In genomic region chr4:7295201-7295916, GRCh38 we compare ENCODE assay signal across 16 cellular contexts.
DNase-seq lines count a peak whose midpoint lies in the region; ATAC-seq, FAIRE-seq and TF ChIP-seq lines count a peak whose summit lies in the region.
"Had no signal": no experiment of that assay in that cellular context is flagged by ENCODE, and none has a peak within 500 bp of the region (broad histone marks: within the 10 kb centered on the region; RNA-seq: fewer than 3 reads in every experiment).

No MANE protein-coding gene starts in this region.

- 65 to 66% methylated on average over 22 of the region's 22 CpGs for WGBS in sigmoid colon, 2 donors

- H3K9me3 ChIP-seq in sigmoid colon = no peaks in the 10 kb centered on the region
- H3K9me3 ChIP-seq: BLaER1 treated with 17β-estradiol and CSF1 and Interleukin-3, amounts not matched to agents 10 nM and 100 nM had no signal

- H3K27ac ChIP-seq in sigmoid colon = peak overlapping the region; percentile 27 to 62 (median 54)
- H3K27ac ChIP-seq: BLaER1 treated with 17β-estradiol and CSF1 and Interleukin-3, amounts not matched to agents 10 nM and 100 nM; HL-60 had no signal

- TF ChIP-seq CTCF in bronchial epithelial cell (IDR thresholded peaks at IDR 0.05; ENCODE audit: insufficient read depth, low read length, severe bottlenecking) = no peak
- no peak for TF ChIP-seq CTCF in sigmoid colon (IDR thresholded peaks at IDR 0.05)

- peaks cover 0 to 26% (median 23%) of the 10 kb centered on the region in 4 donors for H3K4me1 ChIP-seq in sigmoid colon

- no peak overlapping the region for H3K27ac Mint-ChIP-seq in activated naive CD4-positive, alpha-beta T cell treated with anti-CD3 and anti-CD28 coated beads, Interleukin-2, amount 10 ng/mL, durations not matched to agents 7 days and 5 days
- no peak overlapping the region for H3K27ac Mint-ChIP-seq in stimulated activated naive B cell treated with anti-CD40 and anti-IgM and Interleukin-4, amounts not matched to agents 10 μg/mL and 1 μg/mL and 100 μg/mL, for 72 hours
- H3K27ac Mint-ChIP-seq: activated CD8-positive, alpha-beta T cell treated with anti-CD3 and anti-CD28 coated beads for 36 hours; T-helper 17 cell had no signal

- DNase-seq in NCI-H1092 (lab: John Stamatoyannopoulos, UW) (peak; percentile 62), bronchial epithelial cell (ENCODE audit: low read depth) (no peak), hypothalamus (lab: John Stamatoyannopoulos, UW) (peak in 49 of 51 donors; percentile 31 to 96 (median 83)), sigmoid colon (peak; percentile 92), DMS53 (lab: John Stamatoyannopoulos, UW) (no peak), AML-193 (lab: John Stamatoyannopoulos, UW) (no peak)
- DNase-seq in activated naive CD4-positive, alpha-beta T cell treated with anti-CD3 and anti-CD28 coated beads, Interleukin-2, amount 10 ng/mL, durations not matched to agents 7 days and 5 days = no peak
- DNase-seq in stimulated activated naive B cell treated with anti-CD40 and anti-IgM and Interleukin-4, amounts not matched to agents 10 μg/mL and 1 μg/mL and 100 μg/mL, for 72 hours = no peak
- DNase-seq: activated naive CD4-positive, alpha-beta T cell treated with Interleukin-2 at 50 U/mL for 16 hours; effector CD8-positive, alpha-beta T cell; GF-D8; NK-92 treated with Interleukin-12 subunit alpha and Interleukin-12 subunit beta, amount 100 ng/mL, for 24 hours; T-helper 17 cell had no signal

- no peaks in the 10 kb centered on the region for H3K4me1 Mint-ChIP-seq in activated naive CD4-positive, alpha-beta T cell treated with anti-CD3 and anti-CD28 coated beads, Interleukin-2, amount 10 ng/mL, durations not matched to agents 7 days and 5 days
- no peaks in the 10 kb centered on the region for H3K4me1 Mint-ChIP-seq in stimulated activated naive B cell treated with anti-CD40 and anti-IgM and Interleukin-4, amounts not matched to agents 10 μg/mL and 1 μg/mL and 100 μg/mL, for 72 hours
- H3K4me1 Mint-ChIP-seq: T-helper 17 cell had no signal

- H3K36me3 ChIP-seq in bronchial epithelial cell (ENCODE audit: control insufficient read depth, insufficient read depth, low read length) = no peaks in the 10 kb centered on the region
- H3K36me3 ChIP-seq in sigmoid colon = no peaks in the 10 kb centered on the region
- H3K36me3 ChIP-seq: BLaER1 treated with 17β-estradiol and CSF1 and Interleukin-3, amounts not matched to agents 10 nM and 100 nM had no signal

- H3K27me3 ChIP-seq in bronchial epithelial cell (ENCODE audit: control insufficient read depth, insufficient read depth, low read length) (no peaks in the 10 kb centered on the region), sigmoid colon (no peaks in the 10 kb centered on the region)

- no peaks in the 10 kb centered on the region for H3K9me3 Mint-ChIP-seq in activated naive CD4-positive, alpha-beta T cell treated with anti-CD3 and anti-CD28 coated beads, Interleukin-2, amount 10 ng/mL, durations not matched to agents 7 days and 5 days
- peaks cover 0 to 2% of the 10 kb centered on the region in 2 donors for H3K9me3 Mint-ChIP-seq in stimulated activated naive B cell treated with anti-CD40 and anti-IgM and Interleukin-4, amounts not matched to agents 10 μg/mL and 1 μg/mL and 100 μg/mL, for 72 hours
- H3K9me3 Mint-ChIP-seq: activated CD8-positive, alpha-beta T cell treated with anti-CD3 and anti-CD28 coated beads for 36 hours had no signal

- no peaks in the 10 kb centered on the region for H3K36me3 Mint-ChIP-seq in activated naive CD4-positive, alpha-beta T cell treated with anti-CD3 and anti-CD28 coated beads, Interleukin-2, amount 10 ng/mL, durations not matched to agents 7 days and 5 days
- H3K36me3 Mint-ChIP-seq in stimulated activated naive B cell treated with anti-CD40 and anti-IgM and Interleukin-4, amounts not matched to agents 10 μg/mL and 1 μg/mL and 100 μg/mL, for 72 hours = no peaks in the 10 kb centered on the region

- TF ChIP-seq POLR2A in sigmoid colon (IDR thresholded peaks at IDR 0.05) = no peak

- H3K4me3 ChIP-seq in bronchial epithelial cell (ENCODE audit: low read depth, low read length) (no peak overlapping the region), sigmoid colon (peak overlapping the region in 2 of 4 donors; percentile 29 to 31)
- H3K4me3 ChIP-seq: BLaER1 treated with 17β-estradiol and CSF1 and Interleukin-3, amounts not matched to agents 10 nM and 100 nM had no signal

- CTCF ChIA-PET in activated naive CD4-positive, alpha-beta T cell treated with anti-CD3 and anti-CD28 coated beads, Interleukin-2, amount 10 ng/mL, durations not matched to agents 7 days and 5 days (lab: Charles Lee) = no interaction called here

- no peak for TF ChIP-seq EP300 in sigmoid colon (IDR thresholded peaks at IDR 0.05)

- intact Hi-C loops in sigmoid colon (cut with DNase I) = loop anchor here (2.0 to 5.0 kb wide), 3 partner anchors 47 to 427 kb away; no protein-coding TSS in a partner anchor

- peak; percentile 60 for FAIRE-seq in bronchial epithelial cell (lab: Jason Lieb, UNC)

- peaks cover 8% of the 10 kb centered on the region for H3K27me3 Mint-ChIP-seq in activated naive CD4-positive, alpha-beta T cell treated with anti-CD3 and anti-CD28 coated beads, Interleukin-2, amount 10 ng/mL, durations not matched to agents 7 days and 5 days
- H3K27me3 Mint-ChIP-seq in stimulated activated naive B cell treated with anti-CD40 and anti-IgM and Interleukin-4, amounts not matched to agents 10 μg/mL and 1 μg/mL and 100 μg/mL, for 72 hours = peaks cover 8 to 21% of the 10 kb centered on the region in 2 donors

- ATAC-seq in stimulated activated naive B cell treated with anti-CD40 and anti-IgM and Interleukin-4, amounts not matched to agents 10 μg/mL and 1 μg/mL and 100 μg/mL, for 72 hours (replicated peaks) = no peak
- ATAC-seq: activated CD8-positive, alpha-beta T cell treated with anti-CD3 and anti-CD28 coated beads for 36 hours; T-helper 17 cell had no signal

- no peak overlapping the region for H3K4me3 Mint-ChIP-seq in activated naive CD4-positive, alpha-beta T cell treated with anti-CD3 and anti-CD28 coated beads, Interleukin-2, amount 10 ng/mL, durations not matched to agents 7 days and 5 days
- no peak overlapping the region for H3K4me3 Mint-ChIP-seq in stimulated activated naive B cell treated with anti-CD40 and anti-IgM and Interleukin-4, amounts not matched to agents 10 μg/mL and 1 μg/mL and 100 μg/mL, for 72 hours
- H3K4me3 Mint-ChIP-seq: activated CD8-positive, alpha-beta T cell treated with anti-CD3 and anti-CD28 coated beads for 36 hours; T-helper 17 cell had no signal

Comparison
In these comparisons a context has a peak if more than half of its experiments do, and no peak if none do; other contexts are left out.
1. DNase-seq: peak in NCI-H1092 (single experiment), hypothalamus (49 of 51) and sigmoid colon (single experiment); none in bronchial epithelial cell (single experiment), activated naive CD4-positive, alpha-beta T cell treated with anti-CD3 and anti-CD28 coated beads, Interleukin-2, amount 10 ng/mL, durations not matched to agents 7 days and 5 days (single experiment), DMS53 (single experiment), AML-193 (0 of 2) and stimulated activated naive B cell treated with anti-CD40 and anti-IgM and Interleukin-4, amounts not matched to agents 10 μg/mL and 1 μg/mL and 100 μg/mL, for 72 hours (single experiment).